In the genomic region with DNA sequence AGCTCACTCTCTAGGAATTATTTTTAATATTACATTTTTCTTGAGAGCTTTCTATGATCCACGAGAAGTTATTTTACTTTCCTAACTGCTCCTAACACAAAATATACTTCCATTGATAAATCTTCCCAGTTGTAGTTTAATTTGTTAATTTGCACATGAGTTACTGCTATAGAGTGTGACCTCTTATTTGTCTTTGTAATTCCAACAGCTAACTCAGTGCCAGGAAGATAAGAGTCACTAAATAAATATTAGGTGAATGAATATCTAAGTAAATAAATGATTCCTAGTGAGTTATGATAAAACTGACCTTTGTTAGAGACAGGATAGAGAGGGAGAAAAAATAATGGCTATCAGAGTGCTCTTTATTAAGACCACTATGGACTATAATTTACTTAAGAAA, we compare ENCODE assay signal across 3 cellular contexts.
TF ChIP-seq lines count a peak whose summit lies in the region.

No MANE protein-coding gene starts in this region.

TF ChIP-seq in liver, 16 proteins besides CTCF, POLR2A, EP300 and RAD21 (continued from another document):
- TF ChIP-seq, protein P1, sequence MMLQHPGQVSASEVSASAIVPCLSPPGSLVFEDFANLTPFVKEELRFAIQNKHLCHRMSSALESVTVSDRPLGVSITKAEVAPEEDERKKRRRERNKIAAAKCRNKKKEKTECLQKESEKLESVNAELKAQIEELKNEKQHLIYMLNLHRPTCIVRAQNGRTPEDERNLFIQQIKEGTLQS (IDR thresholded peaks at IDR 0.05), result no peak
- TF ChIP-seq EGR1 (IDR thresholded peaks at IDR 0.05; ENCODE audit: low read depth in 2 of 2) (no peak), RXRA (IDR thresholded peaks at IDR 0.05) (no peak), ZBTB33 (IDR thresholded peaks at IDR 0.05) (no peak), JUND (IDR thresholded peaks at IDR 0.05) (peak in 1 of 2 donors; percentile 80), GABPA (IDR thresholded peaks at IDR 0.05 in 1 of 2, conservative IDR thresholded peaks at IDR 0.05 in 1 of 2) (no peak), HNF4G (IDR thresholded peaks at IDR 0.05) (no peak), MAX (IDR thresholded peaks at IDR 0.05) (no peak), FOXA2 (IDR thresholded peaks at IDR 0.05) (peak; percentile 45), TAF1 (conservative IDR thresholded peaks at IDR 0.05) (no peak), SP1 (IDR thresholded peaks at IDR 0.05) (no peak), FOXA1 (IDR thresholded peaks at IDR 0.05) (no peak), YY1 (IDR thresholded peaks at IDR 0.05) (no peak), NR2F2 (IDR thresholded peaks at IDR 0.05) (no peak)
- TF ChIP-seq, protein P2, sequence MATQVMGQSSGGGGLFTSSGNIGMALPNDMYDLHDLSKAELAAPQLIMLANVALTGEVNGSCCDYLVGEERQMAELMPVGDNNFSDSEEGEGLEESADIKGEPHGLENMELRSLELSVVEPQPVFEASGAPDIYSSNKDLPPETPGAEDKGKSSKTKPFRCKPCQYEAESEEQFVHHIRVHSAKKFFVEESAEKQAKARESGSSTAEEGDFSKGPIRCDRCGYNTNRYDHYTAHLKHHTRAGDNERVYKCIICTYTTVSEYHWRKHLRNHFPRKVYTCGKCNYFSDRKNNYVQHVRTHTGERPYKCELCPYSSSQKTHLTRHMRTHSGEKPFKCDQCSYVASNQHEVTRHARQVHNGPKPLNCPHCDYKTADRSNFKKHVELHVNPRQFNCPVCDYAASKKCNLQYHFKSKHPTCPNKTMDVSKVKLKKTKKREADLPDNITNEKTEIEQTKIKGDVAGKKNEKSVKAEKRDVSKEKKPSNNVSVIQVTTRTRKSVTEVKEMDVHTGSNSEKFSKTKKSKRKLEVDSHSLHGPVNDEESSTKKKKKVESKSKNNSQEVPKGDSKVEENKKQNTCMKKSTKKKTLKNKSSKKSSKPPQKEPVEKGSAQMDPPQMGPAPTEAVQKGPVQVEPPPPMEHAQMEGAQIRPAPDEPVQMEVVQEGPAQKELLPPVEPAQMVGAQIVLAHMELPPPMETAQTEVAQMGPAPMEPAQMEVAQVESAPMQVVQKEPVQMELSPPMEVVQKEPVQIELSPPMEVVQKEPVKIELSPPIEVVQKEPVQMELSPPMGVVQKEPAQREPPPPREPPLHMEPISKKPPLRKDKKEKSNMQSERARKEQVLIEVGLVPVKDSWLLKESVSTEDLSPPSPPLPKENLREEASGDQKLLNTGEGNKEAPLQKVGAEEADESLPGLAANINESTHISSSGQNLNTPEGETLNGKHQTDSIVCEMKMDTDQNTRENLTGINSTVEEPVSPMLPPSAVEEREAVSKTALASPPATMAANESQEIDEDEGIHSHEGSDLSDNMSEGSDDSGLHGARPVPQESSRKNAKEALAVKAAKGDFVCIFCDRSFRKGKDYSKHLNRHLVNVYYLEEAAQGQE (IDR thresholded peaks at IDR 0.05), result no peak

TF ChIP-seq in HepG2, 621 proteins besides CTCF, POLR2A, EP300 and RAD21 (continued from another document and continues in another):
- TF ChIP-seq, protein P3, sequence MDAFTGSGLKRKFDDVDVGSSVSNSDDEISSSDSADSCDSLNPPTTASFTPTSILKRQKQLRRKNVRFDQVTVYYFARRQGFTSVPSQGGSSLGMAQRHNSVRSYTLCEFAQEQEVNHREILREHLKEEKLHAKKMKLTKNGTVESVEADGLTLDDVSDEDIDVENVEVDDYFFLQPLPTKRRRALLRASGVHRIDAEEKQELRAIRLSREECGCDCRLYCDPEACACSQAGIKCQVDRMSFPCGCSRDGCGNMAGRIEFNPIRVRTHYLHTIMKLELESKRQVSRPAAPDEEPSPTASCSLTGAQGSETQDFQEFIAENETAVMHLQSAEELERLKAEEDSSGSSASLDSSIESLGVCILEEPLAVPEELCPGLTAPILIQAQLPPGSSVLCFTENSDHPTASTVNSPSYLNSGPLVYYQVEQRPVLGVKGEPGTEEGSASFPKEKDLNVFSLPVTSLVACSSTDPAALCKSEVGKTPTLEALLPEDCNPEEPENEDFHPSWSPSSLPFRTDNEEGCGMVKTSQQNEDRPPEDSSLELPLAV (CRISPR knock-in tag; conservative IDR thresholded peaks at IDR 0.05; ENCODE audit: low read depth), result no peak
- TF ChIP-seq ZNF367 (CRISPR knock-in tag; IDR thresholded peaks at IDR 0.05; ENCODE audit: borderline replicate concordance) (no peak), NFE2 (CRISPR knock-in tag; IDR thresholded peaks at IDR 0.05) (no peak), PRDM4 (CRISPR knock-in tag; IDR thresholded peaks at IDR 0.05; ENCODE audit: borderline replicate concordance) (no peak)
- TF ChIP-seq, protein P4, sequence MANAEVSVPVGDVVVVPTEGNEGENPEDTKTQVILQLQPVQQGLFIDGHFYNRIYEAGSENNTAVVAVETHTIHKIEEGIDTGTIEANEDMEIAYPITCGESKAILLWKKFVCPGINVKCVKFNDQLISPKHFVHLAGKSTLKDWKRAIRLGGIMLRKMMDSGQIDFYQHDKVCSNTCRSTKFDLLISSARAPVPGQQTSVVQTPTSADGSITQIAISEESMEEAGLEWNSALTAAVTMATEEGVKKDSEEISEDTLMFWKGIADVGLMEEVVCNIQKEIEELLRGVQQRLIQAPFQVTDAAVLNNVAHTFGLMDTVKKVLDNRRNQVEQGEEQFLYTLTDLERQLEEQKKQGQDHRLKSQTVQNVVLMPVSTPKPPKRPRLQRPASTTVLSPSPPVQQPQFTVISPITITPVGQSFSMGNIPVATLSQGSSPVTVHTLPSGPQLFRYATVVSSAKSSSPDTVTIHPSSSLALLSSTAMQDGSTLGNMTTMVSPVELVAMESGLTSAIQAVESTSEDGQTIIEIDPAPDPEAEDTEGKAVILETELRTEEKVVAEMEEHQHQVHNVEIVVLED (CRISPR knock-in tag; IDR thresholded peaks at IDR 0.05; ENCODE audit: borderline replicate concordance), result no peak
- TF ChIP-seq, protein P5, sequence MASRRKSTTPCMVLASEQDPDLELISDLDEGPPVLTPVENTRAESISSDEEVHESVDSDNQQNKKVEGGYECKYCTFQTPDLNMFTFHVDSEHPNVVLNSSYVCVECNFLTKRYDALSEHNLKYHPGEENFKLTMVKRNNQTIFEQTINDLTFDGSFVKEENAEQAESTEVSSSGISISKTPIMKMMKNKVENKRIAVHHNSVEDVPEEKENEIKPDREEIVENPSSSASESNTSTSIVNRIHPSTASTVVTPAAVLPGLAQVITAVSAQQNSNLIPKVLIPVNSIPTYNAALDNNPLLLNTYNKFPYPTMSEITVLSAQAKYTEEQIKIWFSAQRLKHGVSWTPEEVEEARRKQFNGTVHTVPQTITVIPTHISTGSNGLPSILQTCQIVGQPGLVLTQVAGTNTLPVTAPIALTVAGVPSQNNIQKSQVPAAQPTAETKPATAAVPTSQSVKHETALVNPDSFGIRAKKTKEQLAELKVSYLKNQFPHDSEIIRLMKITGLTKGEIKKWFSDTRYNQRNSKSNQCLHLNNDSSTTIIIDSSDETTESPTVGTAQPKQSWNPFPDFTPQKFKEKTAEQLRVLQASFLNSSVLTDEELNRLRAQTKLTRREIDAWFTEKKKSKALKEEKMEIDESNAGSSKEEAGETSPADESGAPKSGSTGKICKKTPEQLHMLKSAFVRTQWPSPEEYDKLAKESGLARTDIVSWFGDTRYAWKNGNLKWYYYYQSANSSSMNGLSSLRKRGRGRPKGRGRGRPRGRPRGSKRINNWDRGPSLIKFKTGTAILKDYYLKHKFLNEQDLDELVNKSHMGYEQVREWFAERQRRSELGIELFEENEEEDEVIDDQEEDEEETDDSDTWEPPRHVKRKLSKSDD (CRISPR knock-in tag; IDR thresholded peaks at IDR 0.05; ENCODE audit: low read depth), result no peak
- TF ChIP-seq, protein P6, sequence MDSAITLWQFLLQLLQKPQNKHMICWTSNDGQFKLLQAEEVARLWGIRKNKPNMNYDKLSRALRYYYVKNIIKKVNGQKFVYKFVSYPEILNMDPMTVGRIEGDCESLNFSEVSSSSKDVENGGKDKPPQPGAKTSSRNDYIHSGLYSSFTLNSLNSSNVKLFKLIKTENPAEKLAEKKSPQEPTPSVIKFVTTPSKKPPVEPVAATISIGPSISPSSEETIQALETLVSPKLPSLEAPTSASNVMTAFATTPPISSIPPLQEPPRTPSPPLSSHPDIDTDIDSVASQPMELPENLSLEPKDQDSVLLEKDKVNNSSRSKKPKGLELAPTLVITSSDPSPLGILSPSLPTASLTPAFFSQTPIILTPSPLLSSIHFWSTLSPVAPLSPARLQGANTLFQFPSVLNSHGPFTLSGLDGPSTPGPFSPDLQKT (CRISPR knock-in tag; IDR thresholded peaks at IDR 0.05; ENCODE audit: borderline replicate concordance), result no peak

TF ChIP-seq in endothelial cell of umbilical vein, 7 proteins besides CTCF, POLR2A, EP300 and RAD21 (continued from another document):
- TF ChIP-seq MAX (IDR thresholded peaks at IDR 0.05; ENCODE audit: insufficient read depth, insufficient read length), result no peak
- TF ChIP-seq GATA2 (IDR thresholded peaks at IDR 0.05; ENCODE audit: insufficient read depth, insufficient read length, low read depth, low read length), result no peak
- TF ChIP-seq POLR2AphosphoS5 (IDR thresholded peaks at IDR 0.05; ENCODE audit: insufficient read depth, low read depth, low read length), result no peak
- TF ChIP-seq FOS (IDR thresholded peaks at IDR 0.05; ENCODE audit: borderline replicate concordance, insufficient read depth, low read length), result no peak
- no peak for TF ChIP-seq EZH2 (IDR thresholded peaks at IDR 0.05; ENCODE audit: borderline replicate concordance, low read depth, low read length, severe bottlenecking)
